Comparison of ENCODE assay signal across 22 cellular contexts in genomic region chr2:235061656-235062055, GRCh38.
DNase-seq lines count a peak whose midpoint lies in the region; ATAC-seq, FAIRE-seq and TF ChIP-seq lines count a peak whose summit lies in the region.
"Had no signal": no experiment of that assay in that cellular context is flagged by ENCODE, and none has a peak within 500 bp of the region (broad histone marks: within the 10 kb centered on the region; RNA-seq: fewer than 3 reads in every experiment).

No MANE protein-coding gene starts in this region.

- FAIRE-seq in HepG2 (lab: Jason Lieb, UNC), result no peak
- FAIRE-seq: A204.1, G401.6, GM12892, GM19239 had no signal

- H2AFZ ChIP-seq in HepG2 (ENCODE audit: low read length), result no peak overlapping the region
- H2AFZ ChIP-seq in neural progenitor cell (replicated peaks), result no peak overlapping the region
- no peak overlapping the region for H2AFZ ChIP-seq in mammary epithelial cell (ENCODE audit: low read depth, low read length)
- H2AFZ ChIP-seq: GM23248 had no signal

- peaks cover 6% of the 10 kb centered on the region for H3K36me3 Mint-ChIP-seq in neural progenitor cell
- peaks cover 10% of the 10 kb centered on the region for H3K36me3 Mint-ChIP-seq in type B pancreatic cell
- H3K36me3 Mint-ChIP-seq: CD4-positive, CD25-positive, alpha-beta regulatory T cell; CD8-positive, alpha-beta T cell had no signal

- POLR2A ChIA-PET in HepG2 (lab: Yijun Ruan, JAX), result no interaction called here

- peaks cover 48% of the 10 kb centered on the region for H3K4me1 Mint-ChIP-seq in neural progenitor cell
- peaks cover 9% of the 10 kb centered on the region for H3K4me1 Mint-ChIP-seq in type B pancreatic cell (ENCODE audit: unreplicated experiment)
- H3K4me1 Mint-ChIP-seq: B cell; CD4-positive, CD25-positive, alpha-beta regulatory T cell had no signal

- peaks cover 11% of the 10 kb centered on the region for H3F3A ChIP-seq in neural progenitor cell (ENCODE audit: low read depth)

- WGBS in HepG2 (ENCODE audit: low lambda C conversion rate), result 59% methylated on average over 10 of the region's 10 CpGs
- 98% methylated on average over 8 of the region's 10 CpGs for WGBS in right lobe of liver (ENCODE audit: insufficient coverage, low coverage, low lambda C conversion rate, missing lambda C conversion rate)
- 89% methylated on average over 10 of the region's 10 CpGs for WGBS in mammary epithelial cell (ENCODE audit: low coverage, missing lambda C conversion rate)

- peaks cover 6 to 26% of the 10 kb centered on the region in 2 experiments for H3K27me3 ChIP-seq in HepG2 (ENCODE audit: control insufficient read depth in 1 of 2, insufficient read depth in 2 of 2, low read length in 2 of 2)
- H3K27me3 ChIP-seq in right lobe of liver, result no peaks in the 10 kb centered on the region
- H3K27me3 ChIP-seq in neural progenitor cell, result no peaks in the 10 kb centered on the region
- H3K27me3 ChIP-seq in mammary epithelial cell (ENCODE audit: insufficient read depth, low read length), result no peaks in the 10 kb centered on the region
- H3K27me3 ChIP-seq: BLaER1 had no signal

- no peak overlapping the region for H3K27ac ChIP-seq in HepG2 (ENCODE audit: extremely low read length, insufficient read depth, low read length)
- H3K27ac ChIP-seq in right lobe of liver, result no peak overlapping the region
- no peak overlapping the region for H3K27ac ChIP-seq in neural progenitor cell
- H3K27ac ChIP-seq in mammary epithelial cell (ENCODE audit: insufficient read depth, low read depth, low read length), result no peak overlapping the region
- H3K27ac ChIP-seq: 22Rv1, BLaER1, C4-2B, GM23248 had no signal

- H3K36me3 ChIP-seq in HepG2 (replicated peaks in 1 of 2; ENCODE audit: control insufficient read depth in 1 of 2, insufficient read depth in 2 of 2, low read length in 2 of 2) (no peaks in the 10 kb centered on the region), right lobe of liver (no peaks in the 10 kb centered on the region), neural progenitor cell (no peaks in the 10 kb centered on the region), mammary epithelial cell (ENCODE audit: insufficient read depth, low read length) (no peaks in the 10 kb centered on the region)
- H3K36me3 ChIP-seq: BLaER1, HAP-1 had no signal

- H3K79me2 ChIP-seq in HepG2 (ENCODE audit: insufficient read depth, low read length) (no peaks in the 10 kb centered on the region), neural progenitor cell (ENCODE audit: low read depth) (no peaks in the 10 kb centered on the region), mammary epithelial cell (ENCODE audit: insufficient read depth, low read length) (no peaks in the 10 kb centered on the region)

- intact Hi-C loops in HepG2 (cut with micrococcal nuclease; ENCODE audit: unreplicated experiment), result no loop called here
- intact Hi-C loops in right lobe of liver (cut with DNase I), result no loop called here
- intact Hi-C loops in mammary epithelial cell (cut with micrococcal nuclease), result no loop called here

- no peaks in the 10 kb centered on the region for H4K20me1 ChIP-seq in HepG2 (ENCODE audit: insufficient read depth, low read length)
- no peaks in the 10 kb centered on the region for H4K20me1 ChIP-seq in neural progenitor cell (ENCODE audit: low read depth)
- H4K20me1 ChIP-seq in mammary epithelial cell (ENCODE audit: insufficient read depth, low read length), result no peaks in the 10 kb centered on the region
- H4K20me1 ChIP-seq: BLaER1 had no signal

- H3K4me3 ChIP-seq in HepG2 (replicated peaks in 1 of 3; ENCODE audit: insufficient read depth in 1 of 3, low read depth in 2 of 3, low read length in 3 of 3) (no peak overlapping the region), right lobe of liver (no peak overlapping the region), neural progenitor cell (no peak overlapping the region), mammary epithelial cell (replicated peaks in 1 of 3; ENCODE audit: insufficient read depth in 1 of 3, low read depth in 2 of 3, low read length in 3 of 3) (no peak overlapping the region)
- H3K4me3 ChIP-seq: BLaER1, GM23248, HAP-1 had no signal

- dilution Hi-C loops in mammary epithelial cell (cut with HindIII; ENCODE audit: low sequenced_read_pairs), result no loop called here

- H3K4me3 Mint-ChIP-seq in neural progenitor cell, result no peak overlapping the region
- H3K4me3 Mint-ChIP-seq in type B pancreatic cell, result no peak overlapping the region
- H3K4me3 Mint-ChIP-seq: B cell; CD4-positive, CD25-positive, alpha-beta regulatory T cell; CD8-positive, alpha-beta T cell; HFFc6 had no signal

- no peak for TF ChIP-seq CTCF in HepG2 (CRISPR knock-in tag; IDR thresholded peaks at IDR 0.05)
- TF ChIP-seq CTCF in right lobe of liver (IDR thresholded peaks at IDR 0.05), result no peak
- TF ChIP-seq CTCF in neural progenitor cell (IDR thresholded peaks at IDR 0.05), result no peak
- TF ChIP-seq CTCF in type B pancreatic cell (conservative IDR thresholded peaks at IDR 0.05), result no peak
- TF ChIP-seq CTCF in mammary epithelial cell (conservative IDR thresholded peaks at IDR 0.05 in 1 of 2, IDR thresholded peaks at IDR 0.05 in 1 of 2; ENCODE audit: extremely low read depth in 1 of 2, insufficient read depth in 1 of 2, low read depth in 1 of 2, low read length in 2 of 2), result no peak

- BruUV-seq in HepG2 (replicated peaks; lab: Mats Ljungman, UMichigan) (no TSS peak), mammary epithelial cell (replicated peaks; lab: Mats Ljungman, UMichigan) (no TSS peak)

- TF ChIP-seq POLR2A in HepG2 (IDR thresholded peaks at IDR 0.05; ENCODE audit: insufficient read depth in 1 of 2, low read depth in 2 of 2, low read length in 2 of 2), result no peak
- TF ChIP-seq POLR2A in right lobe of liver (IDR thresholded peaks at IDR 0.05), result no peak

- in situ Hi-C loops in HepG2 (cut with HindIII; ENCODE audit: extremely low pct_ligation_motif_present, low pct_unique_long_range_greater_than_20kb), result no loop called here
- in situ Hi-C loops in mammary epithelial cell (cut with MboI; ENCODE audit: low sequenced_read_pairs in 2 of 2), result no loop called here

- no peaks in the 10 kb centered on the region for H3K9me3 ChIP-seq in HepG2 (ENCODE audit: low read length)
- no peaks in the 10 kb centered on the region for H3K9me3 ChIP-seq in right lobe of liver
- no peaks in the 10 kb centered on the region for H3K9me3 ChIP-seq in neural progenitor cell (ENCODE audit: low read depth)
- no peaks in the 10 kb centered on the region for H3K9me3 ChIP-seq in mammary epithelial cell (replicated peaks; ENCODE audit: insufficient read depth, low read length)
- H3K9me3 ChIP-seq: BLaER1, Caco-2, HAP-1 had no signal

- TF ChIP-seq RAD21 in HepG2 (CRISPR knock-in tag; IDR thresholded peaks at IDR 0.05), result no peak

- CTCF ChIA-PET in HepG2 (lab: Yijun Ruan, JAX; ENCODE audit: low intra/inter-chr PET ratio, low total read pairs), result no interaction called here
- CTCF ChIA-PET in mammary epithelial cell (lab: Charles Lee; ENCODE audit: low non-redundant PET), result no interaction called here

- no peaks in the 10 kb centered on the region for H3K27me3 Mint-ChIP-seq in neural progenitor cell (ENCODE audit: insufficient read depth, low read depth)
- no peaks in the 10 kb centered on the region for H3K27me3 Mint-ChIP-seq in type B pancreatic cell
- H3K27me3 Mint-ChIP-seq: CD4-positive, CD25-positive, alpha-beta regulatory T cell had no signal

- peaks cover 3% of the 10 kb centered on the region for H3K9me3 Mint-ChIP-seq in neural progenitor cell
- no peaks in the 10 kb centered on the region for H3K9me3 Mint-ChIP-seq in type B pancreatic cell
- H3K9me3 Mint-ChIP-seq: CD8-positive, alpha-beta T cell; HFFc6 had no signal

- H3K27ac Mint-ChIP-seq in neural progenitor cell (peak overlapping the region; percentile 88), type B pancreatic cell (peak overlapping the region; percentile 4)
- H3K27ac Mint-ChIP-seq: B cell; CD4-positive, CD25-positive, alpha-beta regulatory T cell; CD8-positive, alpha-beta T cell; HFFc6 had no signal

- peaks cover 12% of the 10 kb centered on the region for H3K4me1 ChIP-seq in HepG2 (ENCODE audit: insufficient read depth, low read length)
- H3K4me1 ChIP-seq in right lobe of liver, result no peaks in the 10 kb centered on the region
- peaks cover 30% of the 10 kb centered on the region for H3K4me1 ChIP-seq in neural progenitor cell
- H3K4me1 ChIP-seq in mammary epithelial cell (ENCODE audit: insufficient read depth, low read length), result no peaks in the 10 kb centered on the region
- H3K4me1 ChIP-seq: BLaER1, Caco-2, HAP-1 had no signal

- H3K9ac ChIP-seq in HepG2 (ENCODE audit: insufficient read depth, low read depth, low read length) (no peak overlapping the region), neural progenitor cell (no peak overlapping the region), mammary epithelial cell (ENCODE audit: insufficient read depth, low read length) (no peak overlapping the region)
- H3K9ac ChIP-seq: BLaER1, GM23248 had no signal

- ATAC-seq in HepG2 (peak; percentile 7; the same call in 2 of the 3 replicates), right lobe of liver (no peak)
- ATAC-seq: CD8-positive, alpha-beta T cell had no signal

- no peak for TF ChIP-seq EP300 in HepG2 (IDR thresholded peaks at IDR 0.05; ENCODE audit: low read depth in 2 of 2, low read length in 2 of 2)
- TF ChIP-seq EP300 in HepG2 (CRISPR knock-in tag; IDR thresholded peaks at IDR 0.05; ENCODE audit: borderline replicate concordance), result no peak

- DNase-seq in HepG2 (ENCODE audit: low spot score), result no peak
- DNase-seq in right lobe of liver, result no peak
- DNase-seq in neural progenitor cell (ENCODE audit: low spot score), result no peak
- DNase-seq in type B pancreatic cell (ENCODE audit: extremely low spot score, unreplicated experiment), result no peak
- DNase-seq in mammary epithelial cell, result no peak
- no peak for DNase-seq in NCI-H128 (lab: John Stamatoyannopoulos, UW; ENCODE audit: unreplicated experiment)
- DNase-seq: Caco-2; CD4-positive, CD25-positive, alpha-beta regulatory T cell; DMS153; DND-41; GM23248; HFFc6 had no signal

- no peak overlapping the region for H3K4me2 ChIP-seq in HepG2 (ENCODE audit: low read depth, low read length)
- no peak overlapping the region for H3K4me2 ChIP-seq in neural progenitor cell
- no peak overlapping the region for H3K4me2 ChIP-seq in mammary epithelial cell (ENCODE audit: insufficient read depth, low read depth, low read length)
- H3K4me2 ChIP-seq: BLaER1 had no signal

TF ChIP-seq in HepG2, 621 proteins besides CTCF, POLR2A, EP300 and RAD21 (continues in another document):
- TF ChIP-seq ZNF431 (CRISPR knock-in tag; IDR thresholded peaks at IDR 0.05; ENCODE audit: borderline replicate concordance, low read depth) (no peak), HDAC1 (CRISPR knock-in tag; IDR thresholded peaks at IDR 0.05) (no peak), BCL6 (CRISPR knock-in tag; IDR thresholded peaks at IDR 0.05) (no peak), ZNF367 (CRISPR knock-in tag; IDR thresholded peaks at IDR 0.05; ENCODE audit: borderline replicate concordance) (no peak), ZNF788 (CRISPR knock-in tag; IDR thresholded peaks at IDR 0.05; ENCODE audit: borderline replicate concordance) (no peak), FOXO1 (CRISPR knock-in tag; IDR thresholded peaks at IDR 0.05) (no peak)
